36 cellular contexts compared by ENCODE assay signal in genomic region chr11:9927670-9928069, GRCh38.
DNase-seq lines count a peak whose midpoint lies in the region; ATAC-seq, FAIRE-seq and TF ChIP-seq lines count a peak whose summit lies in the region.
"Had no signal": no experiment of that assay in that cellular context is flagged by ENCODE, and none has a peak within 500 bp of the region (broad histone marks: within the 10 kb centered on the region; RNA-seq: fewer than 3 reads in every experiment).

No MANE protein-coding gene starts in this region.

- no peaks in the 10 kb centered on the region for H3K27me3 Mint-ChIP-seq in H9 (ENCODE audit: low read depth)
- H3K27me3 Mint-ChIP-seq in natural killer cell treated with Interleukin-12 subunit alpha and Interleukin-12 subunit beta and Interleukin-15 and Interleukin-18, amount 100 ng/mL, for 72 hours, result no peaks in the 10 kb centered on the region
- H3K27me3 Mint-ChIP-seq: B cell; CD4-positive, alpha-beta memory T cell; CD4-positive, alpha-beta T cell; CD4-positive, CD25-positive, alpha-beta regulatory T cell; CD8-positive, alpha-beta memory T cell had no signal

- no peak overlapping the region for H3K9ac ChIP-seq in HepG2 (ENCODE audit: insufficient read depth, low read depth, low read length)
- no peak overlapping the region for H3K9ac ChIP-seq in H9 (ENCODE audit: extremely low read depth, insufficient read length, low read length)
- H3K9ac ChIP-seq in K562 (ENCODE audit: insufficient read depth in 1 of 2, low read depth in 2 of 2, low read length in 2 of 2), result no peak overlapping the region
- H3K9ac ChIP-seq: BLaER1; BLaER1 treated with 17β-estradiol and CSF1 and Interleukin-3, amounts not matched to agents 10 nM and 100 nM had no signal

- H3K4me3 Mint-ChIP-seq in H9, result no peak overlapping the region
- H3K4me3 Mint-ChIP-seq in natural killer cell treated with Interleukin-12 subunit alpha and Interleukin-12 subunit beta and Interleukin-15 and Interleukin-18, amount 100 ng/mL, for 72 hours, result no peak overlapping the region
- H3K4me3 Mint-ChIP-seq: B cell; CD14-positive monocyte; CD4-positive, alpha-beta memory T cell; CD4-positive, alpha-beta T cell; CD4-positive, CD25-positive, alpha-beta regulatory T cell; CD8-positive, alpha-beta memory T cell; CD8-positive, alpha-beta T cell had no signal

- peaks cover 24 to 26% (median 25%) of the 10 kb centered on the region in 3 experiments for H3K36me3 Mint-ChIP-seq in H9 (ENCODE audit: insufficient read depth in 1 of 3, low read depth in 3 of 3)
- H3K36me3 Mint-ChIP-seq in natural killer cell treated with Interleukin-12 subunit alpha and Interleukin-12 subunit beta and Interleukin-15 and Interleukin-18, amount 100 ng/mL, for 72 hours, result no peaks in the 10 kb centered on the region

- H3K4me1 Mint-ChIP-seq in H9, result peaks cover 19 to 28% of the 10 kb centered on the region in 2 experiments
- H3K4me1 Mint-ChIP-seq in natural killer cell treated with Interleukin-12 subunit alpha and Interleukin-12 subunit beta and Interleukin-15 and Interleukin-18, amount 100 ng/mL, for 72 hours (ENCODE audit: low read depth in 2 of 2), result peaks cover 0 to 6% of the 10 kb centered on the region in 2 donors
- H3K4me1 Mint-ChIP-seq: CD14-positive monocyte; CD8-positive, alpha-beta memory T cell had no signal

- TF ChIP-seq RAD21 in HepG2 (CRISPR knock-in tag; IDR thresholded peaks at IDR 0.05) (no peak), K562 (CRISPR knock-in tag; conservative IDR thresholded peaks at IDR 0.05 in 1 of 2, IDR thresholded peaks at IDR 0.05 in 1 of 2) (no peak)

- H3K4me1 ChIP-seq in HepG2 (ENCODE audit: insufficient read depth, low read length) (peaks cover 52% of the 10 kb centered on the region), right lobe of liver (no peaks in the 10 kb centered on the region), H9 (ENCODE audit: insufficient read depth, low read length) (no peaks in the 10 kb centered on the region; the same call in 1 of the 2 replicates), Panc1 (ENCODE audit: control insufficient read depth, insufficient read depth, low read length) (peaks cover 13% of the 10 kb centered on the region), K562 (replicated peaks in 1 of 2; ENCODE audit: control insufficient read depth in 2 of 2, insufficient read depth in 2 of 2, low read length in 2 of 2) (no peaks in the 10 kb centered on the region; a peak in 2 of 5 replicates)
- H3K4me1 ChIP-seq: BE2C; BLaER1; BLaER1 treated with 17β-estradiol and CSF1 and Interleukin-3, amounts not matched to agents 10 nM and 100 nM had no signal

- no peak overlapping the region for H3K4me2 ChIP-seq in HepG2 (ENCODE audit: low read depth, low read length)
- no peak overlapping the region for H3K4me2 ChIP-seq in H9 (ENCODE audit: insufficient read depth, insufficient read length, low read length)
- H3K4me2 ChIP-seq in K562 (ENCODE audit: insufficient read depth, low read length), result no peak overlapping the region
- H3K4me2 ChIP-seq: A549; BLaER1; BLaER1 treated with 17β-estradiol and CSF1 and Interleukin-3, amounts not matched to agents 10 nM and 100 nM had no signal

- WGBS in HepG2 (ENCODE audit: low lambda C conversion rate), result 94% methylated on average over 1 of the region's 1 CpG
- WGBS in right lobe of liver (ENCODE audit: insufficient coverage, low coverage, low lambda C conversion rate, missing lambda C conversion rate), result 93% methylated on average over 1 of the region's 1 CpG
- WGBS in H9 (ENCODE audit: extremely low coverage, insufficient read length, low lambda C conversion rate), result no CpG with 5 or more reads among the region's 1 CpG
- WGBS in K562 (ENCODE audit: insufficient coverage, low coverage, missing lambda C conversion rate), result 14% methylated on average over 1 of the region's 1 CpG

- H3K27ac ChIP-seq in HepG2 (ENCODE audit: extremely low read length, insufficient read depth, low read length) (no peak overlapping the region), right lobe of liver (no peak overlapping the region), H9 (ENCODE audit: insufficient read length, low read depth, low read length) (no peak overlapping the region), Panc1 (ENCODE audit: low read length) (peak overlapping the region; percentile 0; the same call in 1 of the 2 replicates), K562 (ENCODE audit: extremely low read depth, low read depth, low read length) (no peak overlapping the region)
- H3K27ac ChIP-seq: 22Rv1; A549; BLaER1; BLaER1 treated with 17β-estradiol and CSF1 and Interleukin-3, amounts not matched to agents 10 nM and 100 nM; C4-2B had no signal

- in situ Hi-C loops in HepG2 (cut with HindIII; ENCODE audit: extremely low pct_ligation_motif_present, low pct_unique_long_range_greater_than_20kb) (no loop called here), Panc1 (cut with HindIII; ENCODE audit: low pct_unique_long_range_greater_than_20kb, low sequenced_read_pairs) (no loop called here), K562 (cut with MboI) (no loop called here)

- no peak overlapping the region for H2AFZ ChIP-seq in HepG2 (ENCODE audit: low read length)
- H2AFZ ChIP-seq in H9 (ENCODE audit: low read length), result no peak overlapping the region
- H2AFZ ChIP-seq in K562 (ENCODE audit: low read depth, low read length), result no peak overlapping the region

- H3K27me3 ChIP-seq in HepG2 (ENCODE audit: control insufficient read depth in 1 of 2, insufficient read depth in 2 of 2, low read length in 2 of 2) (no peaks in the 10 kb centered on the region), right lobe of liver (no peaks in the 10 kb centered on the region), H9 (ENCODE audit: insufficient read depth, low read length) (no peaks in the 10 kb centered on the region), Panc1 (ENCODE audit: control insufficient read depth, insufficient read depth, low read length) (no peaks in the 10 kb centered on the region), K562 (ENCODE audit: control insufficient read depth in 2 of 2, insufficient read depth in 2 of 2, low read length in 2 of 2) (peaks cover 6 to 11% of the 10 kb centered on the region in 2 experiments)
- H3K27me3 ChIP-seq: BE2C; BLaER1; BLaER1 treated with 17β-estradiol and CSF1 and Interleukin-3, amounts not matched to agents 10 nM and 100 nM had no signal

- POLR2A ChIA-PET in HepG2 (lab: Yijun Ruan, JAX) (no interaction called here), Panc1 (lab: Charles Lee) (no interaction called here), K562 (lab: Yijun Ruan, JAX) (no interaction called here)

- no peak overlapping the region for H3K18ac ChIP-seq in H9 (ENCODE audit: insufficient read length, low read depth, low read length)

- no peak overlapping the region for H2AK5ac ChIP-seq in H9 (ENCODE audit: insufficient read length, low read length)

- H4K8ac ChIP-seq in H9 (replicated peaks; ENCODE audit: insufficient read length, low read depth, low read length), result no peak overlapping the region

- H3K14ac ChIP-seq in H9 (ENCODE audit: insufficient read depth, low read length), result no peak overlapping the region

- peaks cover 11 to 12% of the 10 kb centered on the region in 2 experiments; a peak in 4 of 5 replicates for H3K9me3 Mint-ChIP-seq in H9
- H3K9me3 Mint-ChIP-seq in natural killer cell treated with Interleukin-12 subunit alpha and Interleukin-12 subunit beta and Interleukin-15 and Interleukin-18, amount 100 ng/mL, for 72 hours, result no peaks in the 10 kb centered on the region
- H3K9me3 Mint-ChIP-seq: CD4-positive, alpha-beta T cell; CD8-positive, alpha-beta T cell had no signal

- no peak overlapping the region for H3K4ac ChIP-seq in H9 (ENCODE audit: low read depth, low read length)

- H3K4me3 ChIP-seq in HepG2 (replicated peaks in 1 of 3; ENCODE audit: insufficient read depth in 1 of 3, low read depth in 2 of 3, low read length in 3 of 3) (no peak overlapping the region), right lobe of liver (no peak overlapping the region), Panc1 (ENCODE audit: low read depth in 2 of 2, low read length in 2 of 2) (no peak overlapping the region), K562 (no peak overlapping the region)
- H3K4me3 ChIP-seq: A549; BLaER1; BLaER1 treated with 17β-estradiol and CSF1 and Interleukin-3, amounts not matched to agents 10 nM and 100 nM had no signal

- H3K23ac ChIP-seq in H9 (ENCODE audit: insufficient read length, low read depth, low read length), result no peak overlapping the region

- no peak for FAIRE-seq in HepG2 (lab: Jason Lieb, UNC)
- FAIRE-seq in K562 (lab: Jason Lieb, UNC), result no peak
- FAIRE-seq: A204.1, A549, D721Med had no signal

- H3K56ac ChIP-seq in H9 (ENCODE audit: insufficient read length, low read depth, low read length), result no peak overlapping the region

- intact Hi-C loops in HepG2 (cut with micrococcal nuclease; ENCODE audit: unreplicated experiment), result no loop called here
- intact Hi-C loops in right lobe of liver (cut with DNase I), result no loop called here
- intact Hi-C loops in Panc1 (cut with micrococcal nuclease; ENCODE audit: unreplicated experiment), result no loop called here
- intact Hi-C loops in K562 (cut with micrococcal nuclease), result no loop called here

- no peak overlapping the region for H2BK120ac ChIP-seq in H9 (ENCODE audit: low read depth, low read length, poor library complexity, severe bottlenecking)

- no peak overlapping the region for H4K91ac ChIP-seq in H9 (ENCODE audit: insufficient read length, low read depth, low read length)

- TF ChIP-seq POLR2A in HepG2 (IDR thresholded peaks at IDR 0.05; ENCODE audit: insufficient read depth in 1 of 2, low read depth in 2 of 2, low read length in 2 of 2), result no peak
- no peak for TF ChIP-seq POLR2A in right lobe of liver (IDR thresholded peaks at IDR 0.05)
- no peak for TF ChIP-seq POLR2A in K562 (conservative IDR thresholded peaks at IDR 0.05)

- H3T11ph ChIP-seq in H9 (ENCODE audit: low read length), result no peak overlapping the region

- CTCF ChIA-PET in HepG2 (lab: Yijun Ruan, JAX; ENCODE audit: low intra/inter-chr PET ratio, low total read pairs) (no interaction called here), Panc1 (lab: Charles Lee) (no interaction called here), K562 (lab: Yijun Ruan, JAX; ENCODE audit: low intra/inter-chr PET ratio) (no interaction called here)

- no peak for DNase-seq in HepG2 (ENCODE audit: low spot score)
- DNase-seq in right lobe of liver, result no peak
- no peak for DNase-seq in H9
- DNase-seq in Panc1 (ENCODE audit: low read depth, low spot score), result no peak
- no peak for DNase-seq in K562 (ENCODE audit: extremely low read depth in 1 of 4, low spot score in 3 of 4)
- no peak for DNase-seq in natural killer cell treated with Interleukin-12 subunit alpha and Interleukin-12 subunit beta and Interleukin-15 and Interleukin-18, amount 100 ng/mL, for 72 hours (ENCODE audit: low spot score)
- no peak for DNase-seq in DMS153 (lab: John Stamatoyannopoulos, UW)
- no peak for DNase-seq in activated T-cell treated with anti-CD3 and anti-CD28 coated beads, Interleukin-2, amount 50 U/mL, for 48 hours
- DNase-seq: 8988T; ACHN; AML-193; BE2C; C1 segment of cervical spinal cord; Caco-2; Calu3; CD4-positive, alpha-beta memory T cell; CD4-positive, alpha-beta T cell; CD4-positive, CD25-positive, alpha-beta regulatory T cell; CD8-positive, alpha-beta memory T cell; CD8-positive, alpha-beta T cell; COR-L47; DMS 273 treated with DMSO at 0.1 percent for 48 hours; DMS53; DMS79; DMS79 treated with DMSO at 0.1 percent for 48 hours; DND-41; EL had no signal

- no peaks in the 10 kb centered on the region for H3K79me1 ChIP-seq in H9 (ENCODE audit: insufficient read depth, low read depth, low read length, poor library complexity, severe bottlenecking)

- H4K20me1 ChIP-seq in HepG2 (ENCODE audit: insufficient read depth, low read length), result no peaks in the 10 kb centered on the region
- H4K20me1 ChIP-seq in H9 (ENCODE audit: control insufficient read depth, insufficient read depth, insufficient read length), result no peaks in the 10 kb centered on the region
- no peaks in the 10 kb centered on the region for H4K20me1 ChIP-seq in K562 (replicated peaks; ENCODE audit: control insufficient read depth, insufficient read depth, low read length)
- H4K20me1 ChIP-seq: BLaER1; BLaER1 treated with 17β-estradiol and CSF1 and Interleukin-3, amounts not matched to agents 10 nM and 100 nM had no signal

- no peak overlapping the region for H2BK20ac ChIP-seq in H9 (ENCODE audit: low read depth, low read length, poor library complexity, severe bottlenecking)

- H3K79me2 ChIP-seq in HepG2 (ENCODE audit: insufficient read depth, low read length) (no peaks in the 10 kb centered on the region), H9 (ENCODE audit: insufficient read depth, low read length) (no peaks in the 10 kb centered on the region), K562 (ENCODE audit: control insufficient read depth, insufficient read depth, low read length) (no peaks in the 10 kb centered on the region)

- TF ChIP-seq CTCF in HepG2 (CRISPR knock-in tag; IDR thresholded peaks at IDR 0.05), result no peak
- TF ChIP-seq CTCF in right lobe of liver (IDR thresholded peaks at IDR 0.05), result no peak
- no peak for TF ChIP-seq CTCF in H9 (conservative IDR thresholded peaks at IDR 0.05)
- no peak for TF ChIP-seq CTCF in Panc1 (IDR thresholded peaks at IDR 0.05)
- TF ChIP-seq CTCF in K562 (IDR thresholded peaks at IDR 0.05 in 2 of 3, conservative IDR thresholded peaks at IDR 0.05 in 1 of 3; ENCODE audit: insufficient read depth in 2 of 3, low read depth in 1 of 3, low read length in 3 of 3), result no peak

- H3K9me3 ChIP-seq in HepG2 (ENCODE audit: low read length), result no peaks in the 10 kb centered on the region
- H3K9me3 ChIP-seq in right lobe of liver, result no peaks in the 10 kb centered on the region
- no peaks in the 10 kb centered on the region for H3K9me3 ChIP-seq in H9 (ENCODE audit: control insufficient read depth, low read depth, low read length)
- H3K9me3 ChIP-seq in Panc1 (ENCODE audit: control insufficient read depth, insufficient read depth, low read depth, low read length), result no peaks in the 10 kb centered on the region
- H3K9me3 ChIP-seq in K562 (replicated peaks; ENCODE audit: control insufficient read depth, insufficient read depth, low read depth, low read length), result no peaks in the 10 kb centered on the region
- H3K9me3 ChIP-seq: A549, BE2C had no signal

- peak overlapping the region in 2 of 3 experiments; percentile 32 to 53; a peak in 3 of 7 replicates for H3K27ac Mint-ChIP-seq in H9
- H3K27ac Mint-ChIP-seq in natural killer cell treated with Interleukin-12 subunit alpha and Interleukin-12 subunit beta and Interleukin-15 and Interleukin-18, amount 100 ng/mL, for 72 hours, result no peak overlapping the region
- H3K27ac Mint-ChIP-seq: B cell; CD14-positive monocyte; CD4-positive, alpha-beta memory T cell; CD4-positive, alpha-beta T cell; CD4-positive, CD25-positive, alpha-beta regulatory T cell; CD8-positive, alpha-beta memory T cell; CD8-positive, alpha-beta T cell had no signal

- H2BK15ac ChIP-seq in H9 (ENCODE audit: low read depth, low read length), result no peak overlapping the region

- ATAC-seq in HepG2 (no peak), right lobe of liver (no peak), Panc1 (no peak), K562 (no peak)
- ATAC-seq in natural killer cell treated with Interleukin-12 subunit alpha and Interleukin-12 subunit beta and Interleukin-15 and Interleukin-18, amount 100 ng/mL, for 72 hours, result no peak
- ATAC-seq: A549; CD8-positive, alpha-beta T cell had no signal

- no peak overlapping the region for H2BK12ac ChIP-seq in H9 (ENCODE audit: insufficient read length, low read depth, low read length)

- no peak overlapping the region for H4K5ac ChIP-seq in H9 (ENCODE audit: insufficient read length, low read depth, low read length)

- BruUV-seq in HepG2 (replicated peaks; lab: Mats Ljungman, UMichigan), result no TSS peak
- BruUV-seq in Panc1 (replicated peaks; lab: Mats Ljungman, UMichigan), result no TSS peak
- BruUV-seq in K562 (replicated peaks; lab: Mats Ljungman, UMichigan), result no TSS peak

- H3K36me3 ChIP-seq in HepG2 (replicated peaks in 1 of 2; ENCODE audit: control insufficient read depth in 1 of 2, insufficient read depth in 2 of 2, low read length in 2 of 2), result no peaks in the 10 kb centered on the region; a peak in 1 of 5 replicates
- no peaks in the 10 kb centered on the region for H3K36me3 ChIP-seq in right lobe of liver
- no peaks in the 10 kb centered on the region for H3K36me3 ChIP-seq in Panc1 (ENCODE audit: control insufficient read depth, insufficient read depth, low read length)
- no peaks in the 10 kb centered on the region for H3K36me3 ChIP-seq in K562 (ENCODE audit: control insufficient read depth, insufficient read depth, low read length)
- H3K36me3 ChIP-seq: BE2C, BLaER1 had no signal

- H3K23me2 ChIP-seq in H9 (ENCODE audit: insufficient read length, low read depth, low read length, poor library complexity, severe bottlenecking), result peaks cover 2% of the 10 kb centered on the region

- TF ChIP-seq EP300 in HepG2 (IDR thresholded peaks at IDR 0.05; ENCODE audit: low read depth in 2 of 2, low read length in 2 of 2) (no peak), HepG2 (CRISPR knock-in tag; IDR thresholded peaks at IDR 0.05; ENCODE audit: borderline replicate concordance) (no peak), K562 (IDR thresholded peaks at IDR 0.05; ENCODE audit: low read length) (no peak)

- no peaks in the 10 kb centered on the region for H3K9me1 ChIP-seq in K562 (ENCODE audit: control insufficient read depth, insufficient read depth, low read length)

- H2BK5ac ChIP-seq in H9 (ENCODE audit: insufficient read length, low read length), result no peak overlapping the region

Comparison
In these comparisons a context has a peak if more than half of its experiments do, and no peak if none do; other contexts are left out.
1. H3K27ac Mint-ChIP-seq: peak in H9 (2 of 3); none in natural killer cell treated with Interleukin-12 subunit alpha and Interleukin-12 subunit beta and Interleukin-15 and Interleukin-18, amount 100 ng/mL, for 72 hours (0 of 2).
2. Of the 241 proteins assayed by ChIP-seq in both HepG2 and K562: peak only in HepG2: CEBPB, CEBPG, FOXA3 and GATAD2A; only in K562: none; in both: none; in neither: 233; mixed calls (peak in some experiments, not most) for 4.